In the genomic region with DNA sequence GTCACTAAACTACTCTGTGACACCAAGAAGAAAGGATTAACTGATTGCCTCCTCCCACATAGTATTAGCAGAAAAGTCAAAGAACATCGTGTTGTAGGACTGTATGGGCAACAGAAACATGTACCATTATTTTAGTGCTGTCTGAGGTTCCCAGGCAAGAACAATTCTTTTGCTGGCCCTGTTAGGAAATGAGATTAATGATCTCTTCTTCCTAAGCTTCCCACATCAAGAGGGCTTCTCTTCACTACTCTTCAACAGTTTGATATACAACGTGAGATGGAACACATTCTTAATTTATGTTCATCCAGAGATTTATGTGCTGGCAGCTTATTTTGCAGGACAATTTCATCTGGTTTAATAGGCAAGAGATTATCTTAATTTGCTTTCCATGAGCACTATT, we compare ENCODE assay signal across 15 cellular contexts.
DNase-seq lines count a peak whose midpoint lies in the region; ATAC-seq and TF ChIP-seq lines count a peak whose summit lies in the region.
"Had no signal": no experiment of that assay in that cellular context is flagged by ENCODE, and none has a peak within 500 bp of the region (broad histone marks: within the 10 kb centered on the region; RNA-seq: fewer than 3 reads in every experiment).

No MANE protein-coding gene starts in this region.

- H4K8ac ChIP-seq in IMR-90 (ENCODE audit: low read depth in 2 of 2, low read length in 2 of 2), result no peak overlapping the region

- H2BK120ac ChIP-seq in IMR-90 (ENCODE audit: low read depth, low read length), result 0 out of 2 replicates have a peak overlapping the region, but pooled peaks have one; percentile 8

- no TSS peak for BruUV-seq in MCF 10A (replicated peaks; lab: Mats Ljungman, UMichigan)
- BruUV-seq in IMR-90 (replicated peaks; lab: Mats Ljungman, UMichigan), result no TSS peak

- H4K5ac ChIP-seq in IMR-90 (ENCODE audit: low read depth, low read length), result no peak overlapping the region

- H4K20me1 ChIP-seq in IMR-90 (ENCODE audit: insufficient read depth, low read length), result no peaks in the 10 kb centered on the region

- CTCF ChIA-PET in MCF 10A (lab: Yijun Ruan, JAX) (interaction anchor here (0.7 to 1.5 kb wide), 3 partner anchors 33 to 213 kb away, joined by 3 read pairs; no protein-coding TSS in a partner anchor), IMR-90 (lab: Yijun Ruan, JAX) (no interaction called here)

- H2BK20ac ChIP-seq in IMR-90 (ENCODE audit: low read depth, low read length), result no peak overlapping the region

- no peak overlapping the region for H3K4ac ChIP-seq in IMR-90 (ENCODE audit: low read depth, low read length)

- no peak overlapping the region for H3K56ac ChIP-seq in IMR-90 (ENCODE audit: extremely low read depth, insufficient read depth, low read length)

- POLR2A ChIA-PET in MCF 10A (lab: Yijun Ruan, JAX), result no interaction called here
- POLR2A ChIA-PET in IMR-90 (lab: Charles Lee; ENCODE audit: unreplicated experiment), result no interaction called here

- peak overlapping the region; percentile 18 for H3K27ac Mint-ChIP-seq in MCF 10A (ENCODE audit: low read depth, unreplicated experiment)

- H3K36me3 ChIP-seq in breast epithelium (no peaks in the 10 kb centered on the region), IMR-90 (ENCODE audit: control insufficient read depth, insufficient read depth, low read length) (peaks cover 13% of the 10 kb centered on the region), psoas muscle (ENCODE audit: insufficient read depth in 1 of 2, low read depth in 1 of 2) (peaks cover 4 to 35% of the 10 kb centered on the region in 2 donors)

- no peak overlapping the region for H2AFZ ChIP-seq in IMR-90 (replicated peaks; ENCODE audit: low read length, poor library complexity)

- intact Hi-C loops in MCF 10A (cut with micrococcal nuclease) (no loop called here), breast epithelium (cut with DNase I; ENCODE audit: low total_unique reads) (no loop called here), IMR-90 (cut with micrococcal nuclease) (loop anchor here (10.0 kb wide), 1 partner anchor 218 kb away; a partner anchor contains a TSS), dorsolateral prefrontal cortex (cut with DNase I) (no loop called here), psoas muscle (cut with DNase I) (no loop called here)

- H3K18ac ChIP-seq in IMR-90 (ENCODE audit: low read depth, low read length), result no peak overlapping the region

- peaks cover 25% of the 10 kb centered on the region for H3K4me1 Mint-ChIP-seq in MCF 10A (ENCODE audit: insufficient read depth, unreplicated experiment)

- H3K14ac ChIP-seq in IMR-90 (replicated peaks; ENCODE audit: low read depth, low read length), result 0 out of 2 replicates have a peak overlapping the region, but pooled peaks have one; percentile 1

- no peak for TF ChIP-seq CTCF in MCF 10A (IDR thresholded peaks at IDR 0.05; ENCODE audit: unreplicated experiment)
- no peak for TF ChIP-seq CTCF in breast epithelium (IDR thresholded peaks at IDR 0.05)
- no peak for TF ChIP-seq CTCF in IMR-90 (conservative IDR thresholded peaks at IDR 0.05; ENCODE audit: low read depth, low read length)
- no peak for TF ChIP-seq CTCF in dorsolateral prefrontal cortex (IDR thresholded peaks at IDR 0.05 in 54 of 56, conservative IDR thresholded peaks at IDR 0.05 in 2 of 56; ENCODE audit: low read depth in 1 of 56, partially characterized antibody in 56 of 56)
- no peak for TF ChIP-seq CTCF in psoas muscle (IDR thresholded peaks at IDR 0.05)

- H3K27me3 ChIP-seq in breast epithelium, result no peaks in the 10 kb centered on the region
- H3K27me3 ChIP-seq in IMR-90 (ENCODE audit: control insufficient read depth, insufficient read depth, low read length), result no peaks in the 10 kb centered on the region
- no peaks in the 10 kb centered on the region for H3K27me3 ChIP-seq in dorsolateral prefrontal cortex
- no peaks in the 10 kb centered on the region for H3K27me3 ChIP-seq in psoas muscle (ENCODE audit: insufficient read depth in 3 of 3, low read length in 2 of 3)

- H3K4me3 Mint-ChIP-seq in MCF 10A (ENCODE audit: unreplicated experiment), result no peak overlapping the region

- H3K9me3 ChIP-seq in breast epithelium, result no peaks in the 10 kb centered on the region
- no peaks in the 10 kb centered on the region for H3K9me3 ChIP-seq in IMR-90 (ENCODE audit: control insufficient read depth, insufficient read depth, low read length)
- H3K9me3 ChIP-seq in psoas muscle, result no peaks in the 10 kb centered on the region
- H3K9me3 ChIP-seq: Caco-2 had no signal

- no peak overlapping the region for H3K4me2 ChIP-seq in IMR-90 (ENCODE audit: low read depth, low read length)

- H3K9ac ChIP-seq in IMR-90 (ENCODE audit: low read depth, low read length), result no peak overlapping the region

- H3K27ac ChIP-seq in breast epithelium, result no peak overlapping the region
- H3K27ac ChIP-seq in IMR-90 (ENCODE audit: insufficient read depth, low read length), result no peak overlapping the region
- H3K27ac ChIP-seq in dorsolateral prefrontal cortex, result peak overlapping the region in 42 of 59 donors; percentile 1 to 72 (median 43)
- H3K27ac ChIP-seq in psoas muscle, result peak overlapping the region; percentile 14

- H3K27me3 Mint-ChIP-seq in MCF 10A (ENCODE audit: insufficient read depth, unreplicated experiment), result no peaks in the 10 kb centered on the region

- H3K79me1 ChIP-seq in IMR-90 (ENCODE audit: low read depth in 1 of 2, low read length in 2 of 2), result peaks cover 0 to 3% of the 10 kb centered on the region in 2 experiments; a peak in 1 of 4 replicates

- H4K91ac ChIP-seq in IMR-90 (ENCODE audit: insufficient read depth, low read depth, low read length), result no peak overlapping the region

- TF ChIP-seq RAD21 in IMR-90 (IDR thresholded peaks at IDR 0.05; ENCODE audit: low read length), result no peak

- in situ Hi-C loops in IMR-90 (cut with MboI; ENCODE audit: low sequenced_read_pairs), result no loop called here

- TF ChIP-seq POLR2A in breast epithelium (IDR thresholded peaks at IDR 0.05), result no peak
- no peak for TF ChIP-seq POLR2A in IMR-90 (IDR thresholded peaks at IDR 0.05; ENCODE audit: low read depth, low read length)

- H3K4me3 ChIP-seq in breast epithelium (no peak overlapping the region), IMR-90 (ENCODE audit: insufficient read depth, low read depth, low read length) (no peak overlapping the region), dorsolateral prefrontal cortex (no peak overlapping the region), psoas muscle (no peak overlapping the region)
- H3K4me3 ChIP-seq: GM12878 had no signal

- no peak overlapping the region for H2BK15ac ChIP-seq in IMR-90 (ENCODE audit: low read depth, low read length)

- H2AK5ac ChIP-seq in IMR-90 (ENCODE audit: low read depth, low read length), result no peak overlapping the region

- ATAC-seq in IMR-90 (ENCODE audit: low read depth) (no peak), psoas muscle (no peak), HG03354 (IDR thresholded peaks at IDR 0.05; ENCODE audit: poor library complexity, severe bottlenecking, unreplicated experiment) (no peak), GM21737 (IDR thresholded peaks at IDR 0.05; ENCODE audit: unreplicated experiment) (no peak)
- ATAC-seq: GM12878 had no signal

- H3K9me1 ChIP-seq in IMR-90 (ENCODE audit: insufficient read depth, low read length), result no peaks in the 10 kb centered on the region; the same call in 1 of the 2 replicates

- no peak overlapping the region for H2BK5ac ChIP-seq in IMR-90 (ENCODE audit: low read depth, low read length, poor library complexity, severe bottlenecking)

- WGBS in IMR-90 (ENCODE audit: extremely low coverage in 2 of 2, insufficient read length in 1 of 2), 2 experiments, result no CpG with 5 or more reads among the region's 2 CpGs
- 66 to 72% (median 68%) methylated on average over 2 of the region's 2 CpGs for WGBS in psoas muscle, 3 donors

- dilution Hi-C loops in IMR-90 (cut with HindIII; ENCODE audit: low sequenced_read_pairs, unreplicated experiment), result no loop called here

- peaks cover 9% of the 10 kb centered on the region for H3K36me3 Mint-ChIP-seq in MCF 10A (ENCODE audit: insufficient read depth, unreplicated experiment)

- 0 out of 2 replicates have a peak overlapping the region, but pooled peaks have one; percentile 69 for H3K23ac ChIP-seq in IMR-90 (ENCODE audit: low read depth, low read length)

- no peak overlapping the region for H2AK9ac ChIP-seq in IMR-90 (replicated peaks; ENCODE audit: low read depth, low read length, poor library complexity)

- no peaks in the 10 kb centered on the region for H3K9me3 Mint-ChIP-seq in MCF 10A (ENCODE audit: unreplicated experiment)

- H3K4me1 ChIP-seq in breast epithelium, result no peaks in the 10 kb centered on the region
- peaks cover 3% of the 10 kb centered on the region; the same call in 1 of the 2 replicates for H3K4me1 ChIP-seq in IMR-90 (ENCODE audit: control insufficient read depth, insufficient read depth, low read length)
- no peaks in the 10 kb centered on the region for H3K4me1 ChIP-seq in psoas muscle
- H3K4me1 ChIP-seq: Caco-2 had no signal

- no peak for DNase-seq in MCF 10A (ENCODE audit: unreplicated experiment)
- no peak for DNase-seq in breast epithelium (ENCODE audit: low spot score in 2 of 2)
- DNase-seq in IMR-90, result no peak
- no peak for DNase-seq in dorsolateral prefrontal cortex
- no peak for DNase-seq in psoas muscle
- DNase-seq in GOT3 (lab: John Stamatoyannopoulos, UW), result no peak
- DNase-seq: Caco-2, H7, NCI-H1048, NCI-H146, NCI-H2081 treated with DMSO at 0.1 percent for 48 hours, NCI-H524 had no signal

TF ChIP-seq in IMR-90, 13 proteins besides CTCF, POLR2A, EP300 and RAD21 (continues in another document):
- TF ChIP-seq FOS (IDR thresholded peaks at IDR 0.05; ENCODE audit: low read depth, low read length) (no peak), BHLHE40 (IDR thresholded peaks at IDR 0.05; ENCODE audit: low read depth, low read length) (no peak), MAFK (IDR thresholded peaks at IDR 0.05; ENCODE audit: low read depth, low read length) (no peak), RCOR1 (IDR thresholded peaks at IDR 0.05; ENCODE audit: insufficient replicate concordance, low read length) (no peak), NFE2L2 (IDR thresholded peaks at IDR 0.05; ENCODE audit: low read depth, low read length) (no peak), MXI1 (IDR thresholded peaks at IDR 0.05; ENCODE audit: borderline replicate concordance, low read depth, low read length) (no peak), CEBPB (IDR thresholded peaks at IDR 0.05; ENCODE audit: low read depth, low read length) (no peak), CHD1 (IDR thresholded peaks at IDR 0.05; ENCODE audit: low read depth, low read length) (no peak)
- TF ChIP-seq, protein P1, sequence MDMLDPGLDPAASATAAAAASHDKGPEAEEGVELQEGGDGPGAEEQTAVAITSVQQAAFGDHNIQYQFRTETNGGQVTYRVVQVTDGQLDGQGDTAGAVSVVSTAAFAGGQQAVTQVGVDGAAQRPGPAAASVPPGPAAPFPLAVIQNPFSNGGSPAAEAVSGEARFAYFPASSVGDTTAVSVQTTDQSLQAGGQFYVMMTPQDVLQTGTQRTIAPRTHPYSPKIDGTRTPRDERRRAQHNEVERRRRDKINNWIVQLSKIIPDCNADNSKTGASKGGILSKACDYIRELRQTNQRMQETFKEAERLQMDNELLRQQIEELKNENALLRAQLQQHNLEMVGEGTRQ (IDR thresholded peaks at IDR 0.05; ENCODE audit: low read depth, low read length), result no peak

Comparison
In these comparisons a context has a peak if more than half of its experiments do, and no peak if none do; other contexts are left out.
1. H3K27ac ChIP-seq: peak in dorsolateral prefrontal cortex (42 of 59) and psoas muscle (single experiment); none in breast epithelium (0 of 2) and IMR-90 (single experiment).